ENCODE assay signal across 12 cellular contexts in the genomic region with DNA sequence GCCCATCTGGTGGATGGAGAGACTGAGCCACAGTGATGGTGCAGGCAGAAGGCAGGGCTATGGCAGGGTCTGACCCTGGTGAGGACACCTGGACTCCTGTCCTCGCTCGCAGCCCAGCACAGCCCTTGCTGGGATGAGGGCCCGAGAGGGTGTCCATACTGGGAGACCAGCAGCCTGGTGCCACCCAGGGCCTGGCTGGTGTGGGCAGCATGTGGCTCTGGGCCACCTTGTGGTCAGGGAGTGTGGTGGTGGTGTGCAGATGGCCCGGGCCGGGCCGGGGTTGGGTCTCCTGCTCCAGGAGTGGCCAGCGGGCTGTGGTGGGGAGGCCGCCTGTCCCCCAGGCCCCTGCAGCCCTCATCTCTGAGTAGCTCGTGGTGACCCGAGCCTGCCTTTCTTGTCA. TPM values are rescaled to one million over a fixed set of nuclear protein-coding genes. Genes with fewer than 3 reads are reported as not detected.
DNase-seq lines count a peak whose midpoint lies in the region; ATAC-seq and TF ChIP-seq lines count a peak whose summit lies in the region.
"Had no signal": no experiment of that assay in that cellular context is flagged by ENCODE, and none has a peak within 500 bp of the region (broad histone marks: within the 10 kb centered on the region; RNA-seq: fewer than 3 reads in every experiment).

No MANE protein-coding gene starts in this region.

- TF ChIP-seq POLR2A in tibial nerve (IDR thresholded peaks at IDR 0.05): no peak

- H3K27me3 ChIP-seq in WERI-Rb-1 (ENCODE audit: insufficient read depth, low read depth, severe bottlenecking) (no peaks in the 10 kb centered on the region), tibial nerve (no peaks in the 10 kb centered on the region)
- H3K27me3 ChIP-seq: SJSA1 had no signal

- no peaks in the 10 kb centered on the region for H3K4me1 ChIP-seq in tibial nerve
- H3K4me1 ChIP-seq: SJSA1 had no signal

- ATAC-seq in natural killer cell treated with Interleukin-12 subunit alpha and Interleukin-12 subunit beta and Interleukin-15 and Interleukin-18, amount 100 ng/mL, for 72 hours: no peak
- no peak for ATAC-seq in natural killer cell
- ATAC-seq in left lobe of liver: no peak

- no peaks in the 10 kb centered on the region for H3K4me1 Mint-ChIP-seq in natural killer cell treated with Interleukin-12 subunit alpha and Interleukin-12 subunit beta and Interleukin-15 and Interleukin-18, amount 100 ng/mL, for 72 hours (ENCODE audit: low read depth in 2 of 2)
- no peaks in the 10 kb centered on the region for H3K4me1 Mint-ChIP-seq in natural killer cell
- H3K4me1 Mint-ChIP-seq: CD14-positive monocyte had no signal

- no peak for TF ChIP-seq EP300 in tibial nerve (IDR thresholded peaks at IDR 0.05)

- DNase-seq in natural killer cell treated with Interleukin-12 subunit alpha and Interleukin-12 subunit beta and Interleukin-15 and Interleukin-18, amount 100 ng/mL, for 72 hours (ENCODE audit: low spot score): peak; percentile 49
- DNase-seq in natural killer cell (no peak), WERI-Rb-1 (no peak), mesenteric fat pad (ENCODE audit: low spot score) (peak; percentile 87), left lobe of liver (ENCODE audit: low spot score) (no peak), tibial nerve (ENCODE audit: low spot score in 2 of 2) (no peak), NCI-H2171 treated with DMSO at 0.1 percent for 48 hours (lab: John Stamatoyannopoulos, UW) (no peak)
- DNase-seq: NCI-H187, NCI-H526 treated with DMSO at 0.1 percent for 48 hours had no signal

- intact Hi-C loops in natural killer cell (cut with micrococcal nuclease): no loop called here

- H3K27me3 Mint-ChIP-seq in natural killer cell treated with Interleukin-12 subunit alpha and Interleukin-12 subunit beta and Interleukin-15 and Interleukin-18, amount 100 ng/mL, for 72 hours: peaks cover 0 to 4% of the 10 kb centered on the region in 2 donors
- H3K27me3 Mint-ChIP-seq in natural killer cell (ENCODE audit: low read depth in 2 of 2): no peaks in the 10 kb centered on the region

- H3K27ac ChIP-seq in WERI-Rb-1 (no peak overlapping the region), tibial nerve (no peak overlapping the region)
- H3K27ac ChIP-seq: RWPE1, SJSA1 had no signal

- no peaks in the 10 kb centered on the region for H3K9me3 Mint-ChIP-seq in natural killer cell treated with Interleukin-12 subunit alpha and Interleukin-12 subunit beta and Interleukin-15 and Interleukin-18, amount 100 ng/mL, for 72 hours
- no peaks in the 10 kb centered on the region for H3K9me3 Mint-ChIP-seq in natural killer cell

- TF ChIP-seq CTCF in natural killer cell (IDR thresholded peaks at IDR 0.05) (no peak), WERI-Rb-1 (IDR thresholded peaks at IDR 0.05; ENCODE audit: low read depth, low read length) (peak; percentile 18; the same call in 1 of the 2 replicates), tibial nerve (IDR thresholded peaks at IDR 0.05) (no peak)

- H3K27ac Mint-ChIP-seq in natural killer cell treated with Interleukin-12 subunit alpha and Interleukin-12 subunit beta and Interleukin-15 and Interleukin-18, amount 100 ng/mL, for 72 hours: no peak overlapping the region
- no peak overlapping the region for H3K27ac Mint-ChIP-seq in natural killer cell
- H3K27ac Mint-ChIP-seq: CD14-positive monocyte had no signal

- H3K36me3 ChIP-seq in WERI-Rb-1 (no peaks in the 10 kb centered on the region), tibial nerve (no peaks in the 10 kb centered on the region)
- H3K36me3 ChIP-seq: SJSA1 had no signal

- no peaks in the 10 kb centered on the region for H3K36me3 Mint-ChIP-seq in natural killer cell treated with Interleukin-12 subunit alpha and Interleukin-12 subunit beta and Interleukin-15 and Interleukin-18, amount 100 ng/mL, for 72 hours
- H3K36me3 Mint-ChIP-seq in natural killer cell: no peaks in the 10 kb centered on the region
- H3K36me3 Mint-ChIP-seq: CD14-positive monocyte had no signal

- no peaks in the 10 kb centered on the region for H3K9me3 ChIP-seq in WERI-Rb-1 (ENCODE audit: severe bottlenecking)
- H3K9me3 ChIP-seq in tibial nerve: no peaks in the 10 kb centered on the region
- H3K9me3 ChIP-seq: SJSA1 had no signal

- WGBS in tibial nerve, 2 donors: 84 to 85% methylated on average over 5 of the region's 10 CpGs

- H3K4me3 ChIP-seq in WERI-Rb-1 (ENCODE audit: low read depth, low read length) (no peak overlapping the region), tibial nerve (no peak overlapping the region)
- H3K4me3 ChIP-seq: SJSA1 had no signal

- H3K4me3 Mint-ChIP-seq in natural killer cell treated with Interleukin-12 subunit alpha and Interleukin-12 subunit beta and Interleukin-15 and Interleukin-18, amount 100 ng/mL, for 72 hours: no peak overlapping the region
- H3K4me3 Mint-ChIP-seq in natural killer cell: no peak overlapping the region
- H3K4me3 Mint-ChIP-seq: CD14-positive monocyte had no signal

RNA-seq across cellular contexts. Expression of a gene that starts 14.9 kb away (rescaled TPM):
- total RNA-seq in natural killer cell treated with Interleukin-12 subunit alpha and Interleukin-12 subunit beta and Interleukin-15 and Interleukin-18, amount 100 ng/mL, for 72 hours: 1 to 10 TPM in 1 of 2 donors, under 1 TPM in 1; 0.10 to 1.4 TPM
- under 1 TPM in 2 of 3 donors, not detected in 1; 0.02 to 0.15 TPM for total RNA-seq in natural killer cell
- 3.3 TPM for total RNA-seq in mesenteric fat pad
- total RNA-seq in left lobe of liver: 12.8 TPM
- 1 to 10 TPM; 2.5 to 9.0 (median 5.6) TPM for total RNA-seq in tibial nerve

Comparison
In these comparisons a context has a peak if more than half of its experiments do, and no peak if none do; other contexts are left out.
1. DNase-seq: peak in natural killer cell treated with Interleukin-12 subunit alpha and Interleukin-12 subunit beta and Interleukin-15 and Interleukin-18, amount 100 ng/mL, for 72 hours (single experiment) and mesenteric fat pad (single experiment); none in natural killer cell (single experiment), WERI-Rb-1 (single experiment), left lobe of liver (single experiment), tibial nerve (0 of 2) and NCI-H2171 treated with DMSO at 0.1 percent for 48 hours (single experiment).